In genomic region chr2:96584017-96584416, GRCh38 we compare ENCODE assay signal across 28 cellular contexts. TPM values are rescaled to one million over a fixed set of nuclear protein-coding genes. Genes with fewer than 3 reads are reported as not detected.
A peak's percentile ranks its signal among the peaks of the same experiment; 100 is the strongest.
DNase-seq lines count a peak whose midpoint lies in the region; ATAC-seq and TF ChIP-seq lines count a peak whose summit lies in the region.
"Had no signal": no experiment of that assay in that cellular context is flagged by ENCODE, and none has a peak within 500 bp of the region (broad histone marks: within the 10 kb centered on the region; RNA-seq: fewer than 3 reads in every experiment).

No MANE protein-coding gene starts in this region.

- H3K36me3 Mint-ChIP-seq in activated CD8-positive, alpha-beta T cell treated with anti-CD3 and anti-CD28 coated beads, Interleukin-2, amount 10 ng/mL, durations not matched to agents 7 days and 5 days (ENCODE audit: low read depth), result peaks cover 28% of the 10 kb centered on the region

- no peaks in the 10 kb centered on the region for H3K27me3 Mint-ChIP-seq in activated CD8-positive, alpha-beta T cell treated with anti-CD3 and anti-CD28 coated beads, Interleukin-2, amount 10 ng/mL, durations not matched to agents 7 days and 5 days (ENCODE audit: low read depth)
- H3K27me3 Mint-ChIP-seq: activated naive CD4-positive, alpha-beta T cell treated with anti-CD3 and anti-CD28 coated beads, Interleukin-2, amount 10 ng/mL, durations not matched to agents 7 days and 5 days had no signal

- DNase-seq in right cardiac atrium (no peak), left ventricle myocardium inferior (no peak), amniotic epithelial cell (ENCODE audit: low read depth) (peak; percentile 78), foreskin keratinocyte (peak; percentile 10 to 51), hippocampal formation (lab: John Stamatoyannopoulos, UW) (no peak), NCI-H2171 treated with DMSO at 0.1 percent for 48 hours (lab: John Stamatoyannopoulos, UW) (no peak)
- no peak for DNase-seq in activated CD8-positive, alpha-beta T cell treated with anti-CD3 and anti-CD28 coated beads, Interleukin-2, amount 10 ng/mL, durations not matched to agents 7 days and 5 days
- DNase-seq: ACHN; activated CD4-positive, alpha-beta T cell treated with anti-CD3 and anti-CD28 coated beads for 4 hours; activated naive CD4-positive, alpha-beta T cell treated with anti-CD3 and anti-CD28 coated beads, Interleukin-2, amount 10 ng/mL, durations not matched to agents 7 days and 5 days; C1 segment of cervical spinal cord; effector CD8-positive, alpha-beta T cell; esophagus squamous epithelium; KG1; NCI-H1694 treated with DMSO at 0.1 percent for 48 hours; NCI-H774; small intestine; stimulated activated CD4-positive, alpha-beta T cell treated with anti-CD3 and anti-CD28 coated beads, Interleukin-2, amount 100 ng/mL, for 24 hours; uterus had no signal

- H3K27me3 ChIP-seq in right cardiac atrium (ENCODE audit: control insufficient read depth, insufficient read depth) (no peaks in the 10 kb centered on the region), left ventricle myocardium inferior (ENCODE audit: low read depth) (no peaks in the 10 kb centered on the region), foreskin keratinocyte (no peaks in the 10 kb centered on the region)
- H3K27me3 ChIP-seq: ascending aorta, esophagus squamous epithelium, suprapubic skin, uterus had no signal

- POLR2A ChIA-PET in activated CD8-positive, alpha-beta T cell treated with anti-CD3 and anti-CD28 coated beads, Interleukin-2, amount 10 ng/mL, durations not matched to agents 7 days and 5 days (lab: Charles Lee), result no interaction called here

- ATAC-seq in right cardiac atrium (peak; percentile 31 to 42), foreskin keratinocyte (peak; percentile 76), GM21367 (IDR thresholded peaks at IDR 0.05; ENCODE audit: unreplicated experiment) (no peak)
- ATAC-seq in activated CD8-positive, alpha-beta T cell treated with anti-CD3 and anti-CD28 coated beads, Interleukin-2, amount 10 ng/mL, durations not matched to agents 7 days and 5 days, result no peak
- ATAC-seq: stimulated activated effector memory CD8-positive, alpha-beta T cell treated with anti-CD3 and anti-CD28 coated beads, Interleukin-12 subunit alpha, Interleukin-12 subunit beta, amount 100 ng/mL, for 72 hours had no signal

- H3K4me1 Mint-ChIP-seq in activated CD8-positive, alpha-beta T cell treated with anti-CD3 and anti-CD28 coated beads, Interleukin-2, amount 10 ng/mL, durations not matched to agents 7 days and 5 days (ENCODE audit: low read depth), result peaks cover 5% of the 10 kb centered on the region
- H3K4me1 Mint-ChIP-seq: activated naive CD4-positive, alpha-beta T cell treated with anti-CD3 and anti-CD28 coated beads, Interleukin-2, amount 10 ng/mL, durations not matched to agents 7 days and 5 days had no signal

- no peak overlapping the region for H3K4me3 ChIP-seq in right cardiac atrium (ENCODE audit: low read length)
- H3K4me3 ChIP-seq in left ventricle myocardium inferior, result no peak overlapping the region
- H3K4me3 ChIP-seq: ascending aorta, esophagus squamous epithelium, prostate gland, suprapubic skin, uterus had no signal

- intact Hi-C loops in right cardiac atrium (cut with DNase I), result no loop called here
- intact Hi-C loops in left ventricle myocardium inferior (cut with micrococcal nuclease), result no loop called here

- H3K36me3 ChIP-seq in left ventricle myocardium inferior, result peaks cover 7% of the 10 kb centered on the region
- H3K36me3 ChIP-seq: prostate gland, suprapubic skin, uterus had no signal

- TF ChIP-seq CTCF in left ventricle myocardium inferior (IDR thresholded peaks at IDR 0.05; ENCODE audit: borderline replicate concordance) (no peak), foreskin keratinocyte (conservative IDR thresholded peaks at IDR 0.05) (no peak)

- WGBS in right cardiac atrium, result 82% methylated on average over 4 of the region's 4 CpGs

- H3K27ac ChIP-seq in right cardiac atrium (ENCODE audit: low read length), result no peak overlapping the region
- H3K27ac ChIP-seq in left ventricle myocardium inferior (replicated peaks), result no peak overlapping the region
- H3K27ac ChIP-seq in foreskin keratinocyte, result no peak overlapping the region
- H3K27ac ChIP-seq: ascending aorta, esophagus squamous epithelium, prostate gland, suprapubic skin, uterus had no signal

- no peaks in the 10 kb centered on the region for H3K9me3 Mint-ChIP-seq in activated CD8-positive, alpha-beta T cell treated with anti-CD3 and anti-CD28 coated beads, Interleukin-2, amount 10 ng/mL, durations not matched to agents 7 days and 5 days (ENCODE audit: insufficient read depth)
- H3K9me3 Mint-ChIP-seq: activated naive CD4-positive, alpha-beta T cell treated with anti-CD3 and anti-CD28 coated beads, Interleukin-2, amount 10 ng/mL, durations not matched to agents 7 days and 5 days; stimulated activated effector memory CD8-positive, alpha-beta T cell treated with anti-CD3 and anti-CD28 coated beads, Interleukin-12 subunit alpha, Interleukin-12 subunit beta, amount 100 ng/mL, for 72 hours; T-helper 1 cell treated with Interleukin-12 subunit alpha and Interleukin-12 subunit beta and Interleukin-4 antibody, amounts not matched to agents 30 μg/mL and 1 μg/mL, for 36 hours had no signal

- no peak overlapping the region for H3K4me3 Mint-ChIP-seq in activated CD8-positive, alpha-beta T cell treated with anti-CD3 and anti-CD28 coated beads, Interleukin-2, amount 10 ng/mL, durations not matched to agents 7 days and 5 days
- H3K4me3 Mint-ChIP-seq: activated naive CD4-positive, alpha-beta T cell treated with anti-CD3 and anti-CD28 coated beads, Interleukin-2, amount 10 ng/mL, durations not matched to agents 7 days and 5 days; stimulated activated effector memory CD8-positive, alpha-beta T cell treated with anti-CD3 and anti-CD28 coated beads, Interleukin-12 subunit alpha, Interleukin-12 subunit beta, amount 100 ng/mL, for 72 hours; T-helper 1 cell treated with Interleukin-12 subunit alpha and Interleukin-12 subunit beta and Interleukin-4 antibody, amounts not matched to agents 30 μg/mL and 1 μg/mL, for 36 hours had no signal

- CTCF ChIA-PET in activated CD8-positive, alpha-beta T cell treated with anti-CD3 and anti-CD28 coated beads, Interleukin-2, amount 10 ng/mL, durations not matched to agents 7 days and 5 days (lab: Charles Lee), result interaction anchor here (1.0 kb wide), 1 partner anchor 10 kb away, joined by 3 read pairs; no protein-coding TSS in a partner anchor

- H3K4me1 ChIP-seq in right cardiac atrium (ENCODE audit: control insufficient read depth, insufficient read depth, low read length) (no peaks in the 10 kb centered on the region), left ventricle myocardium inferior (peaks cover under 1% of the 10 kb centered on the region), foreskin keratinocyte (peaks cover 9% of the 10 kb centered on the region)
- H3K4me1 ChIP-seq: ascending aorta, esophagus squamous epithelium, prostate gland, suprapubic skin, uterus had no signal

- no peaks in the 10 kb centered on the region for H3K9me3 ChIP-seq in right cardiac atrium (ENCODE audit: control insufficient read depth, low read length)
- no peaks in the 10 kb centered on the region for H3K9me3 ChIP-seq in left ventricle myocardium inferior (replicated peaks)
- H3K9me3 ChIP-seq: ascending aorta, esophagus squamous epithelium, prostate gland, suprapubic skin, uterus had no signal

- no peak overlapping the region for H3K27ac Mint-ChIP-seq in activated CD8-positive, alpha-beta T cell treated with anti-CD3 and anti-CD28 coated beads, Interleukin-2, amount 10 ng/mL, durations not matched to agents 7 days and 5 days
- H3K27ac Mint-ChIP-seq: activated naive CD4-positive, alpha-beta T cell treated with anti-CD3 and anti-CD28 coated beads, Interleukin-2, amount 10 ng/mL, durations not matched to agents 7 days and 5 days; stimulated activated effector memory CD8-positive, alpha-beta T cell treated with anti-CD3 and anti-CD28 coated beads, Interleukin-12 subunit alpha, Interleukin-12 subunit beta, amount 100 ng/mL, for 72 hours; T-helper 1 cell treated with Interleukin-12 subunit alpha and Interleukin-12 subunit beta and Interleukin-4 antibody, amounts not matched to agents 30 μg/mL and 1 μg/mL, for 36 hours had no signal

RNA-seq across cellular contexts. Expression of gene ARID5A, which starts 47.5 kb away (rescaled TPM):
- total RNA-seq in right cardiac atrium (10 to 100 TPM; 13.0 to 28.0 (median 19.3) TPM), left ventricle myocardium inferior (17.3 TPM), foreskin keratinocyte (7.3 and 8.5 TPM in 2 replicates)
- polyA plus RNA-seq in right cardiac atrium (31.8 TPM), foreskin keratinocyte (8.2 and 8.4 TPM in 2 replicates)
- total RNA-seq in activated CD8-positive, alpha-beta T cell treated with anti-CD3 and anti-CD28 coated beads, Interleukin-2, amount 10 ng/mL, durations not matched to agents 7 days and 5 days, result 10 to 100 TPM; 37.7 to 40.1 TPM
- polyA plus RNA-seq: neural cell had no signal

RNA-seq across cellular contexts. Expression of gene KANSL3, which starts 54.1 kb away (rescaled TPM):
- total RNA-seq in right cardiac atrium (10 to 100 TPM; 33.9 to 40.9 (median 34.8) TPM), left ventricle myocardium inferior (31.7 TPM), foreskin keratinocyte (22.5 and 24.2 TPM in 2 replicates)
- polyA plus RNA-seq in right cardiac atrium (14.5 TPM), foreskin keratinocyte (7.9 and 8.6 TPM in 2 replicates)
- 10 to 100 TPM; 60.8 to 64.4 TPM for total RNA-seq in activated CD8-positive, alpha-beta T cell treated with anti-CD3 and anti-CD28 coated beads, Interleukin-2, amount 10 ng/mL, durations not matched to agents 7 days and 5 days

RNA-seq across cellular contexts. Expression of gene FER1L5, which starts 58.5 kb away (rescaled TPM):
- total RNA-seq in right cardiac atrium (under 1 TPM in 3 of 4 donors, not detected in 1; 0.11 to 0.17 (median 0.15) TPM), left ventricle myocardium inferior (0.05 TPM), foreskin keratinocyte (0.18 and 0.20 TPM in 2 replicates)
- polyA plus RNA-seq in right cardiac atrium (0.05 TPM), foreskin keratinocyte (0.03 and 0.04 TPM in 2 replicates)
- not detected for total RNA-seq in activated CD8-positive, alpha-beta T cell treated with anti-CD3 and anti-CD28 coated beads, Interleukin-2, amount 10 ng/mL, durations not matched to agents 7 days and 5 days
- total RNA-seq: ascending aorta, H4, suprapubic skin had no signal
- polyA plus RNA-seq: liver had no signal

Comparison
In these comparisons a context has a peak if more than half of its experiments do, and no peak if none do; other contexts are left out.
1. ATAC-seq: peak in right cardiac atrium (2 of 2) and foreskin keratinocyte (single experiment); none in activated CD8-positive, alpha-beta T cell treated with anti-CD3 and anti-CD28 coated beads, Interleukin-2, amount 10 ng/mL, durations not matched to agents 7 days and 5 days (single experiment) and GM21367 (single experiment).
2. DNase-seq: peak in amniotic epithelial cell (single experiment) and foreskin keratinocyte (2 of 2); none in right cardiac atrium (0 of 3), left ventricle myocardium inferior (single experiment), activated CD8-positive, alpha-beta T cell treated with anti-CD3 and anti-CD28 coated beads, Interleukin-2, amount 10 ng/mL, durations not matched to agents 7 days and 5 days (single experiment), hippocampal formation (0 of 2) and NCI-H2171 treated with DMSO at 0.1 percent for 48 hours (single experiment).